ENCODE assay signal across 9 cellular contexts in the genomic region with DNA sequence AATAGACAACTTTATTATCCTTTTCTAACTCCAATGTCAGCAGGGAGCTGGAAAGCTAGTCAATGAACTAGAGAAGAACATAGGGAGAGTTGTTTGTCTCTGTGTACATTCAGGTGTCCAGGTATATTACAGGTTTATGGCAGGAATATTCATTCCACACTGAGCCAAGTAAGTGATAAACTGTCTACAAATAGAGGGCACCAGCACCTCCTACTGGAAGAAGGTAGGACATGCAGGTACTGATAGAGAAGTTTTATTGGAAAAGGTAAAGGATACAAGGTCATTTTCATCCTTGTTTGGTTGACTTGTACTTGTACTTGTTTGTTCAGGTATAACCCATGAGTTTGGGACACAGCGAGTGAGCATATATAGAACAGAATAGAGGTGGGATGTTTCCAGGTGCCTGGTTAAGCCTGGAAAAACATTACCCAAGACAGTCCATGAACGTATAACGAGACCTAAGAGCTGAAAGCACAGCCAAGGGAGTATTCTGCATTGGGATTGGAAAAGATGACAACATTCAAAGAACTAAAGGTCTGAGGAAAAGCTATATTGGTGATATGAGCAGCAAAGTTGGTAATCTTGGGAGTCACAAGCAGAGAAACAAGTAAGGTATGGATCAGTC.
DNase-seq lines count a peak whose midpoint lies in the region; ATAC-seq, FAIRE-seq and TF ChIP-seq lines count a peak whose summit lies in the region.
"Had no signal": no experiment of that assay in that cellular context is flagged by ENCODE, and none has a peak within 500 bp of the region (broad histone marks: within the 10 kb centered on the region; RNA-seq: fewer than 3 reads in every experiment).

No MANE protein-coding gene starts in this region.

- intact Hi-C loops in endothelial cell of umbilical vein (cut with micrococcal nuclease) (loop anchor here (1.0 to 5.0 kb wide), 5 partner anchors 59 to 396 kb away; no protein-coding TSS in a partner anchor), gastrocnemius medialis (cut with DNase I; ENCODE audit: low total_unique reads) (no loop called here)

- no peaks in the 10 kb centered on the region for H3K9me1 ChIP-seq in endothelial cell of umbilical vein (replicated peaks; ENCODE audit: control insufficient read depth, extremely low read depth, insufficient read depth, low read length)

- no peak overlapping the region for H3K4me2 ChIP-seq in endothelial cell of umbilical vein (ENCODE audit: insufficient read depth, low read length)

- CTCF ChIA-PET in AG04450 (lab: Charles Lee), result interaction anchor here (0.5 to 2.3 kb wide), 17 partner anchors 15 to 847 kb away, joined by 3 to 31 read pairs (median 4); a partner anchor contains a TSS
- CTCF ChIA-PET in endothelial cell of umbilical vein (lab: Charles Lee), result interaction anchor here (1.0 to 3.9 kb wide), 13 partner anchors 14 to 398 kb away, joined by 3 to 25 read pairs (median 5); a partner anchor contains a TSS

- no peak overlapping the region for H3K9ac ChIP-seq in endothelial cell of umbilical vein (replicated peaks; ENCODE audit: extremely low read depth, insufficient read depth, low read length)

- dilution Hi-C loops in endothelial cell of umbilical vein (cut with MboI; ENCODE audit: extremely low pct_ligation_motif_present, low sequenced_read_pairs), result no loop called here

- TF ChIP-seq POLR2A in endothelial cell of umbilical vein (IDR thresholded peaks at IDR 0.05; ENCODE audit: low read depth, low read length) (no peak), gastrocnemius medialis (IDR thresholded peaks at IDR 0.05) (no peak)

- H3K4me1 ChIP-seq in endothelial cell of umbilical vein (ENCODE audit: control insufficient read depth, extremely low read depth, insufficient read depth, low read length) (no peaks in the 10 kb centered on the region), gastrocnemius medialis (peaks cover 0 to 8% of the 10 kb centered on the region in 2 donors)

- peak; percentile 78 for TF ChIP-seq CTCF in AG04450 (IDR thresholded peaks at IDR 0.05; ENCODE audit: low read depth, low read length)
- TF ChIP-seq CTCF in endothelial cell of umbilical vein (IDR thresholded peaks at IDR 0.05; ENCODE audit: extremely low read depth in 1 of 2, insufficient read depth in 1 of 2, low read depth in 1 of 2, low read length in 2 of 2), result peak; percentile 58 to 65
- peak in 3 of 5 experiments; percentile 21 to 35 (median 32) for TF ChIP-seq CTCF in gastrocnemius medialis (IDR thresholded peaks at IDR 0.05 in 4 of 5, conservative IDR thresholded peaks at IDR 0.05 in 1 of 5)

- H3K36me3 ChIP-seq in endothelial cell of umbilical vein (ENCODE audit: control insufficient read depth in 2 of 2, extremely low read depth in 1 of 2, insufficient read depth in 2 of 2, low read length in 2 of 2) (no peaks in the 10 kb centered on the region), gastrocnemius medialis (no peaks in the 10 kb centered on the region)

- peak; percentile 61 for FAIRE-seq in endothelial cell of umbilical vein (lab: Jason Lieb, UNC)

- H3K9me3 ChIP-seq in AG04450 (ENCODE audit: control insufficient read depth, insufficient read depth, low read length) (no peaks in the 10 kb centered on the region; the same call in 1 of the 2 replicates), endothelial cell of umbilical vein (replicated peaks; ENCODE audit: control insufficient read depth, insufficient read depth, low read length) (no peaks in the 10 kb centered on the region), gastrocnemius medialis (no peaks in the 10 kb centered on the region)

- BruUV-seq in endothelial cell of umbilical vein (replicated peaks; lab: Mats Ljungman, UMichigan), result no TSS peak

- POLR2A ChIA-PET in AG04450 (lab: Yijun Ruan, JAX) (interaction anchor here (0.6 kb wide), 1 partner anchor 62 kb away, joined by 3 read pairs; no protein-coding TSS in a partner anchor), endothelial cell of umbilical vein (lab: Charles Lee) (no interaction called here)

- DNase-seq in AG04450 (ENCODE audit: low read depth, low spot score) (no peak), GM04504 (ENCODE audit: low read depth) (peak; percentile 20), NCI-H748 (lab: John Stamatoyannopoulos, UW; ENCODE audit: unreplicated experiment) (peak; percentile 42), endothelial cell of umbilical vein (ENCODE audit: low read depth, low spot score) (peak; percentile 48), gastrocnemius medialis (no peak), amygdala (lab: John Stamatoyannopoulos, UW) (no peak), retina (no peak)

- no peaks in the 10 kb centered on the region for H3K79me2 ChIP-seq in endothelial cell of umbilical vein (ENCODE audit: control insufficient read depth, insufficient read depth, low read length)

- H3K27me3 ChIP-seq in AG04450 (ENCODE audit: control insufficient read depth, insufficient read depth, low read length), result no peaks in the 10 kb centered on the region
- H3K27me3 ChIP-seq in endothelial cell of umbilical vein (ENCODE audit: control insufficient read depth in 2 of 2, insufficient read depth in 2 of 2, low read length in 2 of 2), result peaks cover 3 to 4% of the 10 kb centered on the region in 2 experiments
- H3K27me3 ChIP-seq in gastrocnemius medialis, result no peaks in the 10 kb centered on the region

- ATAC-seq in gastrocnemius medialis (no peak), GM18870 (IDR thresholded peaks at IDR 0.05; ENCODE audit: unreplicated experiment) (no peak)

- in situ Hi-C loops in gastrocnemius medialis (cut with MboI; ENCODE audit: low sequenced_read_pairs in 4 of 4), result no loop called here

- no peak overlapping the region for H3K27ac ChIP-seq in AG04450 (ENCODE audit: low read depth, low read length)
- H3K27ac ChIP-seq in endothelial cell of umbilical vein (ENCODE audit: insufficient read depth, low read depth, low read length), result no peak overlapping the region
- H3K27ac ChIP-seq in gastrocnemius medialis, result no peak overlapping the region
- H3K27ac ChIP-seq: epithelial cell of prostate had no signal

- no peak overlapping the region for H3K4me3 ChIP-seq in AG04450 (ENCODE audit: low read depth, low read length)
- H3K4me3 ChIP-seq in endothelial cell of umbilical vein (replicated peaks in 1 of 3; ENCODE audit: insufficient read depth in 1 of 3, low read depth in 1 of 3, low read length in 3 of 3), result no peak overlapping the region
- H3K4me3 ChIP-seq in gastrocnemius medialis, result no peak overlapping the region

- no peaks in the 10 kb centered on the region for H4K20me1 ChIP-seq in endothelial cell of umbilical vein (replicated peaks; ENCODE audit: control insufficient read depth, extremely low read depth, insufficient read depth, low read length)

- no peak overlapping the region for H2AFZ ChIP-seq in endothelial cell of umbilical vein (ENCODE audit: low read depth, low read length)

TF ChIP-seq in endothelial cell of umbilical vein, 7 proteins besides CTCF, POLR2A, EP300 and RAD21:
- TF ChIP-seq POLR2AphosphoS5 (IDR thresholded peaks at IDR 0.05; ENCODE audit: insufficient read depth, low read depth, low read length), result no peak
- no peak for TF ChIP-seq FOS (IDR thresholded peaks at IDR 0.05; ENCODE audit: borderline replicate concordance, insufficient read depth, low read length)
- TF ChIP-seq GATA2 (IDR thresholded peaks at IDR 0.05; ENCODE audit: insufficient read depth, insufficient read length, low read depth, low read length), result no peak
- TF ChIP-seq EZH2 (IDR thresholded peaks at IDR 0.05; ENCODE audit: borderline replicate concordance, low read depth, low read length, severe bottlenecking), result no peak
- no peak for TF ChIP-seq JUN (IDR thresholded peaks at IDR 0.05; ENCODE audit: borderline replicate concordance, insufficient read depth, insufficient read length, low read depth)
- TF ChIP-seq, protein P1, sequence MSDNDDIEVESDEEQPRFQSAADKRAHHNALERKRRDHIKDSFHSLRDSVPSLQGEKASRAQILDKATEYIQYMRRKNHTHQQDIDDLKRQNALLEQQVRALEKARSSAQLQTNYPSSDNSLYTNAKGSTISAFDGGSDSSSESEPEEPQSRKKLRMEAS (IDR thresholded peaks at IDR 0.05; ENCODE audit: insufficient read depth, insufficient read length), result no peak
- TF ChIP-seq MYC (IDR thresholded peaks at IDR 0.05; ENCODE audit: low read depth, low read length), result no peak

Comparison
In these comparisons a context has a peak if more than half of its experiments do, and no peak if none do; other contexts are left out.
1. DNase-seq: peak in GM04504 (single experiment), NCI-H748 (single experiment) and endothelial cell of umbilical vein (single experiment); none in AG04450 (single experiment), gastrocnemius medialis (0 of 2), amygdala (0 of 56) and retina (single experiment).
2. Peak in every context shown above with its lines, with median percentiles within 50 percentile points of each other: CTCF ChIP-seq.